In the genomic region with DNA sequence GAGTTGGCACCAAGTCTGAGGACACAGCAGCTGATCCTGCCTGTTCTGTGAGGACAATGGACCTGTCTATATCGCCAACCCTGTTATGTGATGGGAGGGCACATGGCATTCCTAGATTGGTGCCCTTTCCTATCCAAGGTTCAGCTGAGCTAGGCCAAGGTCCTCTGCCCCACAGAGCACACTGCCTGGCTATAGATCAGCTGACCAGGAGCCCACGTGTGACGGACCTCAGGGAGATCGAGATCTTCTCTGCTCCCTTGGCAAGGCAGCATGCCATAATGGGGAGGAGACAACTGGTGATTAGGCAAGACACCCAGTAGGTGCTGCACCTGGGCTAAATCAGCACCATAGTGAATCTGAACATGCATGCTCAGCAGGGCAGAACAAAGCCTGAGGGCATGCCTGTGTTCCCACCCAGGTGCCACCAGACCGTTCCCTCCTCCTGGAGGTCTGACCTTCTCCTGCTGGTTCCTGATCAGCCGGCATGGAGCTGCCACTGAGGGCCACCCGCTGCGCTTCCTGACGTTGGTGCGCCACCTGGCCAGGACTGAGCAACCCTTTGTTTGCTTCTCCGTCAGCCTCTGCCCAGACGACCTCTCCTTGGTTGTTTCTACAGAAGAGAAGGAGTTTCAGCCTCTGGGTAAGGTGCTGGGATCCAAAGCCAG, we compare ENCODE assay signal across 25 cellular contexts.
DNase-seq lines count a peak whose midpoint lies in the region; ATAC-seq and TF ChIP-seq lines count a peak whose summit lies in the region.
"Had no signal": no experiment of that assay in that cellular context is flagged by ENCODE, and none has a peak within 500 bp of the region (broad histone marks: within the 10 kb centered on the region; RNA-seq: fewer than 3 reads in every experiment).

No MANE protein-coding gene starts in this region.

- no peak overlapping the region for H4K5ac ChIP-seq in H9 (ENCODE audit: insufficient read length, low read depth, low read length)

- no peak overlapping the region for H2AFZ ChIP-seq in H9 (ENCODE audit: low read length)
- H2AFZ ChIP-seq: PC-9 had no signal

- H3K4ac ChIP-seq in H9 (ENCODE audit: low read depth, low read length), result no peak overlapping the region

- no peak overlapping the region for H3K4me2 ChIP-seq in H9 (ENCODE audit: insufficient read depth, insufficient read length, low read length)
- H3K4me2 ChIP-seq: A549, PC-9 had no signal

- no peaks in the 10 kb centered on the region; a peak in 1 of 7 replicates for H3K36me3 Mint-ChIP-seq in H9 (ENCODE audit: insufficient read depth in 1 of 3, low read depth in 3 of 3)
- no peaks in the 10 kb centered on the region for H3K36me3 Mint-ChIP-seq in stimulated activated effector memory CD8-positive, alpha-beta T cell treated with anti-CD3 and anti-CD28 coated beads, Interleukin-12 subunit alpha, Interleukin-12 subunit beta, amount 100 ng/mL, for 72 hours
- H3K36me3 Mint-ChIP-seq in activated T-cell treated with anti-CD3 and anti-CD28 coated beads, Interleukin-2, amount 50 U/mL, for 4 hours (ENCODE audit: insufficient read depth), result no peaks in the 10 kb centered on the region
- H3K36me3 Mint-ChIP-seq: CD4-positive, alpha-beta memory T cell had no signal

- no peak overlapping the region for H3K4me3 Mint-ChIP-seq in H9
- H3K4me3 Mint-ChIP-seq in stimulated activated effector memory CD8-positive, alpha-beta T cell treated with anti-CD3 and anti-CD28 coated beads, Interleukin-12 subunit alpha, Interleukin-12 subunit beta, amount 100 ng/mL, for 72 hours, result no peak overlapping the region
- H3K4me3 Mint-ChIP-seq in activated T-cell treated with anti-CD3 and anti-CD28 coated beads, Interleukin-2, amount 50 U/mL, for 4 hours, result no peak overlapping the region
- H3K4me3 Mint-ChIP-seq: CD4-positive, alpha-beta memory T cell had no signal

- H3K23ac ChIP-seq in H9 (ENCODE audit: insufficient read length, low read depth, low read length), result no peak overlapping the region

- H3K14ac ChIP-seq in H9 (ENCODE audit: insufficient read depth, low read length), result peak overlapping the region; percentile 50; the same call in 1 of the 2 replicates

- no peak for DNase-seq in H9
- peak; percentile 94 for DNase-seq in NCI-H146 (lab: John Stamatoyannopoulos, UW)
- DNase-seq in islet precursor cell, result peak; percentile 40
- peak in 1 of 2 donors; percentile 34 for DNase-seq in stimulated activated effector memory CD8-positive, alpha-beta T cell treated with anti-CD3 and anti-CD28 coated beads, Interleukin-12 subunit alpha, Interleukin-12 subunit beta, amount 100 ng/mL, for 72 hours (ENCODE audit: low spot score in 2 of 2)
- no peak for DNase-seq in activated T-cell treated with anti-CD3 and anti-CD28 coated beads, Interleukin-2, amount 50 U/mL, for 4 hours
- DNase-seq in mesenteric fat pad (ENCODE audit: low spot score), result no peak
- no peak for DNase-seq in occipital lobe (lab: John Stamatoyannopoulos, UW)
- DNase-seq: C1 segment of cervical spinal cord; Caco-2; CD4-positive, alpha-beta memory T cell; DMS 273 treated with DMSO at 0.1 percent for 48 hours; DMS79 treated with DMSO at 0.1 percent for 48 hours; GF-D8; GOT3; HCEC 1CT; NCI-H1092; NCI-H1436; NCI-H1930; NCI-H2107; NCI-H446; NCI-H524 treated with DMSO at 0.1 percent for 48 hours; PC-9; Right ventricle myocardium superior had no signal

- no peak overlapping the region for H2AK5ac ChIP-seq in H9 (ENCODE audit: insufficient read length, low read length)

- peaks cover 6% of the 10 kb centered on the region for H3K27me3 Mint-ChIP-seq in H9 (ENCODE audit: low read depth)
- no peaks in the 10 kb centered on the region for H3K27me3 Mint-ChIP-seq in activated T-cell treated with anti-CD3 and anti-CD28 coated beads, Interleukin-2, amount 50 U/mL, for 4 hours (ENCODE audit: low read depth)

- no peak overlapping the region for H2BK120ac ChIP-seq in H9 (ENCODE audit: low read depth, low read length, poor library complexity, severe bottlenecking)

- no peaks in the 10 kb centered on the region for H3K79me1 ChIP-seq in H9 (ENCODE audit: insufficient read depth, low read depth, low read length, poor library complexity, severe bottlenecking)

- H3K27ac ChIP-seq in H9 (ENCODE audit: insufficient read length, low read depth, low read length), result no peak overlapping the region
- H3K27ac ChIP-seq: A549, PC-9, SJSA1 had no signal

- WGBS in H9 (ENCODE audit: extremely low coverage, insufficient read length, low lambda C conversion rate), result no CpG with 5 or more reads among the region's 12 CpGs

- no peaks in the 10 kb centered on the region for H3K23me2 ChIP-seq in H9 (ENCODE audit: insufficient read length, low read depth, low read length, poor library complexity, severe bottlenecking)

- H3K27ac Mint-ChIP-seq in H9, result no peak overlapping the region; a peak in 1 of 7 replicates
- H3K27ac Mint-ChIP-seq in stimulated activated effector memory CD8-positive, alpha-beta T cell treated with anti-CD3 and anti-CD28 coated beads, Interleukin-12 subunit alpha, Interleukin-12 subunit beta, amount 100 ng/mL, for 72 hours, result no peak overlapping the region

- H3K18ac ChIP-seq in H9 (ENCODE audit: insufficient read length, low read depth, low read length), result no peak overlapping the region

- no peak overlapping the region for H3T11ph ChIP-seq in H9 (ENCODE audit: low read length)

- no peak overlapping the region for H4K91ac ChIP-seq in H9 (ENCODE audit: insufficient read length, low read depth, low read length)

- peaks cover 3 to 6% of the 10 kb centered on the region in 2 experiments for H3K4me1 Mint-ChIP-seq in H9
- no peaks in the 10 kb centered on the region for H3K4me1 Mint-ChIP-seq in stimulated activated effector memory CD8-positive, alpha-beta T cell treated with anti-CD3 and anti-CD28 coated beads, Interleukin-12 subunit alpha, Interleukin-12 subunit beta, amount 100 ng/mL, for 72 hours
- no peaks in the 10 kb centered on the region for H3K4me1 Mint-ChIP-seq in activated T-cell treated with anti-CD3 and anti-CD28 coated beads, Interleukin-2, amount 50 U/mL, for 4 hours (ENCODE audit: low read depth)
- H3K4me1 Mint-ChIP-seq: CD4-positive, alpha-beta memory T cell had no signal

- no peaks in the 10 kb centered on the region for H3K79me2 ChIP-seq in H9 (ENCODE audit: insufficient read depth, low read length)

- no peaks in the 10 kb centered on the region for H4K20me1 ChIP-seq in H9 (ENCODE audit: control insufficient read depth, insufficient read depth, insufficient read length)

- H3K9ac ChIP-seq in H9 (ENCODE audit: extremely low read depth, insufficient read length, low read length), result no peak overlapping the region

- no peaks in the 10 kb centered on the region for H3K4me1 ChIP-seq in H9 (ENCODE audit: insufficient read depth, low read length)
- H3K4me1 ChIP-seq: A549, Caco-2, SJSA1 had no signal

- H4K8ac ChIP-seq in H9 (replicated peaks; ENCODE audit: insufficient read length, low read depth, low read length), result no peak overlapping the region

- H3K27me3 ChIP-seq in H9 (ENCODE audit: insufficient read depth, low read length), result no peaks in the 10 kb centered on the region
- H3K27me3 ChIP-seq: SJSA1 had no signal

- H3K56ac ChIP-seq in H9 (ENCODE audit: insufficient read length, low read depth, low read length), result no peak overlapping the region

- H2BK15ac ChIP-seq in H9 (ENCODE audit: low read depth, low read length), result no peak overlapping the region

- no peak overlapping the region for H2BK12ac ChIP-seq in H9 (ENCODE audit: insufficient read length, low read depth, low read length)

- H3K9me3 ChIP-seq in H9 (ENCODE audit: control insufficient read depth, low read depth, low read length), result no peaks in the 10 kb centered on the region
- H3K9me3 ChIP-seq: A549, Caco-2, SJSA1 had no signal

- TF ChIP-seq CTCF in H9 (conservative IDR thresholded peaks at IDR 0.05), result no peak

- H3K9me3 Mint-ChIP-seq in H9, result no peaks in the 10 kb centered on the region
- no peaks in the 10 kb centered on the region for H3K9me3 Mint-ChIP-seq in stimulated activated effector memory CD8-positive, alpha-beta T cell treated with anti-CD3 and anti-CD28 coated beads, Interleukin-12 subunit alpha, Interleukin-12 subunit beta, amount 100 ng/mL, for 72 hours
- no peaks in the 10 kb centered on the region for H3K9me3 Mint-ChIP-seq in activated T-cell treated with anti-CD3 and anti-CD28 coated beads, Interleukin-2, amount 50 U/mL, for 4 hours

- H2BK5ac ChIP-seq in H9 (ENCODE audit: insufficient read length, low read length), result no peak overlapping the region

- peak; percentile 11 for ATAC-seq in stimulated activated effector memory CD8-positive, alpha-beta T cell treated with anti-CD3 and anti-CD28 coated beads, Interleukin-12 subunit alpha, Interleukin-12 subunit beta, amount 100 ng/mL, for 72 hours
- ATAC-seq in activated T-cell treated with anti-CD3 and anti-CD28 coated beads, Interleukin-2, amount 50 U/mL, for 4 hours, result no peak
- ATAC-seq: A549 had no signal

- H2BK20ac ChIP-seq in H9 (ENCODE audit: low read depth, low read length, poor library complexity, severe bottlenecking), result no peak overlapping the region

Comparison
In these comparisons a context has a peak if more than half of its experiments do, and no peak if none do; other contexts are left out.
1. DNase-seq: peak in NCI-H146 (single experiment) and islet precursor cell (single experiment); none in H9 (single experiment), activated T-cell treated with anti-CD3 and anti-CD28 coated beads, Interleukin-2, amount 50 U/mL, for 4 hours (single experiment), mesenteric fat pad (single experiment) and occipital lobe (single experiment).